In the genomic region with DNA sequence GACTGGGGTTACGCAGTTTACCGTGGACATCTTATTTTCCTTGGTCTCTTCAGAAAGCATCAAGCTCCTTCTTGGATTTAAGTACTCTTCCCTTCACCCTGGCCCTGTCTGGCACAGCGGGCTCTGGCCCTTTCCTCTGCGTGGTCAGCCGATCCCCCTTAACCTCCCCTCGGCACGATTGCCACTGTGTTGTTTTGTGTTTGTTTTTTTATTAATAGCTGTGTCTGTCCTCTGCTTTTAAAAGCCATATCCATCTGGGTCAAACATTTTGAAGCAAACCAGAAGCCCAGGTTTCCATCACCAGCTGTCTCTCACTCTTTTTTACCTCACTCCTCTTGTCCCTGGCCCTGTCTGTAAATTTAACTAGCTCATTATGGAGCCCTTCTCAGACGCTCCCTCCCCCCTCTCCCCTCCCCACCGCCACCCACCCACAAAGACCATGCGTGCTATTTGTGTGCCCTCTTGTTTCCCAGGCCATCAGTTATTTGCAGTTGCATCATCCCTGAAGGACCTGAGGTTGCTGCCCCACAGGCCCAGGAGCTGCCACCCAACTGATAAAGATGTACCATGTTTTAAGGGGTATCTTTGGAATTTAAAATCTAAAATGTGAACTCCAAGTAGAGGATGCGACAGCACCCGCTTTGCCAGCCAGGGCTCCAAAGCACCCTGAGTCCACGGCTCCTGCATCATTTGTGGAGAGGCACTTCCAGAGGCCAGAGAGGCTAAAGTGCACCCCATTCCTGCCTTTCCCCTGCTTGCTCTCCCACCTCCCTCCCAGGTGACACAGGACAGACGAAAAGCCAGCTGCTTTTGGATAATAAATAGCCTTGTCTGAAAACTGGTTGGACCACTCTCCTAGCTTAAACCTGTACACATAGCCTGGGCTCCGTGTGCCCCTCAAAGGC, we compare ENCODE assay signal across 10 cellular contexts. TPM values are rescaled to one million over a fixed set of nuclear protein-coding genes. Genes with fewer than 3 reads are reported as not detected.
A peak's percentile ranks its signal among the peaks of the same experiment; 100 is the strongest.
DNase-seq lines count a peak whose midpoint lies in the region; TF ChIP-seq lines count a peak whose summit lies in the region.
"Had no signal": no experiment of that assay in that cellular context is flagged by ENCODE, and none has a peak within 500 bp of the region (broad histone marks: within the 10 kb centered on the region; RNA-seq: fewer than 3 reads in every experiment).

No MANE protein-coding gene starts in this region.

- peak; percentile 54 for DNase-seq in activated CD4-positive, alpha-beta T cell treated with anti-CD3 and anti-CD28 coated beads, Interleukin-2, amount 10 ng/mL, durations not matched to agents 7 days and 5 days
- DNase-seq in activated CD4-positive, alpha-beta T cell treated with anti-CD3 and anti-CD28 coated beads, Interleukin-2, amount 50 U/mL, for 4 hours, result no peak
- peak; percentile 54 to 59 for DNase-seq in activated CD4-positive, alpha-beta T cell treated with anti-CD3 and anti-CD28 coated beads, Interleukin-2, amount 50 U/mL, for 48 hours
- DNase-seq in suprapubic skin (ENCODE audit: low spot score in 2 of 2) (peak in 1 of 2 donors; percentile 30), NCI-H446 (lab: John Stamatoyannopoulos, UW) (no peak), D341Med (ENCODE audit: low spot score) (no peak), DMS153 treated with DMSO at 0.1 percent for 48 hours (lab: John Stamatoyannopoulos, UW; ENCODE audit: unreplicated experiment) (no peak)
- DNase-seq: pancreas had no signal

- TF ChIP-seq POLR2A in suprapubic skin (IDR thresholded peaks at IDR 0.05), result no peak

- POLR2A ChIA-PET in activated CD4-positive, alpha-beta T cell treated with anti-CD3 and anti-CD28 coated beads, Interleukin-2, amount 10 ng/mL, durations not matched to agents 7 days and 5 days (lab: Charles Lee), result interaction anchor here (0.6 to 1.1 kb wide), 2 partner anchors 83 to 1078 kb away, joined by 3 read pairs; no protein-coding TSS in a partner anchor

- no peaks in the 10 kb centered on the region for H3K9me3 ChIP-seq in iPS-15b (ENCODE audit: control insufficient read depth, insufficient read depth, low read length)
- no peaks in the 10 kb centered on the region for H3K9me3 ChIP-seq in suprapubic skin
- H3K9me3 ChIP-seq: ascending aorta, pancreas had no signal

- peaks cover 38% of the 10 kb centered on the region for H3K27me3 ChIP-seq in iPS-15b (ENCODE audit: control insufficient read depth, insufficient read depth, low read length)
- peaks cover 34% of the 10 kb centered on the region for H3K27me3 ChIP-seq in suprapubic skin

- no peak overlapping the region for H3K9ac ChIP-seq in iPS-15b (ENCODE audit: low read depth, low read length)

- H3K27ac Mint-ChIP-seq in activated CD4-positive, alpha-beta T cell treated with anti-CD3 and anti-CD28 coated beads, Interleukin-2, amount 10 ng/mL, durations not matched to agents 7 days and 5 days, result peak overlapping the region; percentile 99

- peaks cover 68% of the 10 kb centered on the region for H3K36me3 Mint-ChIP-seq in activated CD4-positive, alpha-beta T cell treated with anti-CD3 and anti-CD28 coated beads, Interleukin-2, amount 10 ng/mL, durations not matched to agents 7 days and 5 days (ENCODE audit: low read depth)

- peak overlapping the region; percentile 87 for H3K4me3 Mint-ChIP-seq in activated CD4-positive, alpha-beta T cell treated with anti-CD3 and anti-CD28 coated beads, Interleukin-2, amount 10 ng/mL, durations not matched to agents 7 days and 5 days

- H3K9me3 Mint-ChIP-seq in activated CD4-positive, alpha-beta T cell treated with anti-CD3 and anti-CD28 coated beads, Interleukin-2, amount 10 ng/mL, durations not matched to agents 7 days and 5 days, result no peaks in the 10 kb centered on the region

- H3K4me3 ChIP-seq in iPS-15b (ENCODE audit: low read depth, low read length), result peak overlapping the region; percentile 72
- H3K4me3 ChIP-seq in suprapubic skin, result peak overlapping the region; percentile 84
- H3K4me3 ChIP-seq: pancreas had no signal

- WGBS in suprapubic skin, result 27% methylated on average over 15 of the region's 15 CpGs

- H3K4me1 ChIP-seq in iPS-15b (ENCODE audit: control insufficient read depth, insufficient read depth, low read length) (peaks cover 18% of the 10 kb centered on the region), suprapubic skin (peaks cover 73% of the 10 kb centered on the region)

- no peaks in the 10 kb centered on the region for H3K27me3 Mint-ChIP-seq in activated CD4-positive, alpha-beta T cell treated with anti-CD3 and anti-CD28 coated beads, Interleukin-2, amount 10 ng/mL, durations not matched to agents 7 days and 5 days

- TF ChIP-seq EP300 in suprapubic skin (IDR thresholded peaks at IDR 0.05), result no peak

- H3K27ac ChIP-seq in suprapubic skin, result peak overlapping the region; percentile 70
- H3K27ac ChIP-seq: ascending aorta, pancreas had no signal

- H3K36me3 ChIP-seq in iPS-15b (ENCODE audit: control insufficient read depth, insufficient read depth, low read length), result no peaks in the 10 kb centered on the region
- no peaks in the 10 kb centered on the region for H3K36me3 ChIP-seq in suprapubic skin
- H3K36me3 ChIP-seq: ascending aorta, pancreas had no signal

- TF ChIP-seq CTCF in suprapubic skin (IDR thresholded peaks at IDR 0.05), result no peak

- CTCF ChIA-PET in activated CD4-positive, alpha-beta T cell treated with anti-CD3 and anti-CD28 coated beads, Interleukin-2, amount 10 ng/mL, durations not matched to agents 7 days and 5 days (lab: Charles Lee), result interaction anchor here (0.7 to 10.8 kb wide), 11 partner anchors 12 to 1290 kb away, joined by 3 to 192 read pairs (median 5); no protein-coding TSS in a partner anchor

- peaks cover 38% of the 10 kb centered on the region for H3K4me1 Mint-ChIP-seq in activated CD4-positive, alpha-beta T cell treated with anti-CD3 and anti-CD28 coated beads, Interleukin-2, amount 10 ng/mL, durations not matched to agents 7 days and 5 days

RNA-seq across cellular contexts. Expression of a gene that starts 3.9 kb away (rescaled TPM):
- total RNA-seq in activated CD4-positive, alpha-beta T cell treated with anti-CD3 and anti-CD28 coated beads, Interleukin-2, amount 10 ng/mL, durations not matched to agents 7 days and 5 days, result 100 to 1,000 TPM; 115 to 116 TPM
- 10 to 100 TPM; 35.9 to 53.8 (median 47.5) TPM for total RNA-seq in suprapubic skin

Comparison
In these comparisons a context has a peak if more than half of its experiments do, and no peak if none do; other contexts are left out.
1. DNase-seq: peak in activated CD4-positive, alpha-beta T cell treated with anti-CD3 and anti-CD28 coated beads, Interleukin-2, amount 10 ng/mL, durations not matched to agents 7 days and 5 days (single experiment) and activated CD4-positive, alpha-beta T cell treated with anti-CD3 and anti-CD28 coated beads, Interleukin-2, amount 50 U/mL, for 48 hours (2 of 2); none in activated CD4-positive, alpha-beta T cell treated with anti-CD3 and anti-CD28 coated beads, Interleukin-2, amount 50 U/mL, for 4 hours (0 of 2), NCI-H446 (0 of 2), D341Med (single experiment) and DMS153 treated with DMSO at 0.1 percent for 48 hours (single experiment).